14 cellular contexts compared by ENCODE assay signal in the genomic region with DNA sequence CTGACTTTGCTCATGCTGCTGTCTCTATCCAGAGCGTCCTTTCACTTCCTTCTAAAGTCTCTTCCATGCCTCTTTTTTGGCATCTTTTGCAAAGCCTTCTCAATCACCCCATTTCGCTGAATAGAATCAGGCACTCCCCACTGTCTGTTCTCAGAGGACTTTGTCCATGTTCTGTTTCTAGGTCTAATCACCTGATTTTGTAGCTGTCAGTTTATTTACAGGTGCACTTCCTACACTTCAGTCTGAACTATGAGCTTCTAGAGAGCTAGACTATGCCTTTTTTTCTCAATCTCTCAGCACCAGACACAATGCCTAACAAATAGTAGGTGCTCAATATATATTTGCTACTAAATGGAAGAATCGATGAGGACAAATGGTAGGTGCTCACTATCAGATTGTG. TPM values are rescaled to one million over a fixed set of nuclear protein-coding genes. Genes with fewer than 3 reads are reported as not detected.
DNase-seq lines count a peak whose midpoint lies in the region; ATAC-seq and TF ChIP-seq lines count a peak whose summit lies in the region.
"Had no signal": no experiment of that assay in that cellular context is flagged by ENCODE, and none has a peak within 500 bp of the region (broad histone marks: within the 10 kb centered on the region; RNA-seq: fewer than 3 reads in every experiment).

No MANE protein-coding gene starts in this region.

- peak overlapping the region; percentile 40 for H3K27ac ChIP-seq in suprapubic skin
- H3K27ac ChIP-seq: C4-2B had no signal

- WGBS in suprapubic skin = 88% methylated on average over 3 of the region's 3 CpGs

- H3K36me3 ChIP-seq in suprapubic skin = no peaks in the 10 kb centered on the region

- peak; percentile 74 for ATAC-seq in left colon
- ATAC-seq in HG03460 (IDR thresholded peaks at IDR 0.05; ENCODE audit: unreplicated experiment) = no peak
- no peak for ATAC-seq in esophagus mucosa

- TF ChIP-seq EP300 in suprapubic skin (IDR thresholded peaks at IDR 0.05) = no peak

- H3K27me3 ChIP-seq in suprapubic skin = no peaks in the 10 kb centered on the region

- no peak overlapping the region for H3K4me3 ChIP-seq in suprapubic skin

- TF ChIP-seq POLR2A in suprapubic skin (IDR thresholded peaks at IDR 0.05) = no peak

- intact Hi-C loops in left colon (cut with DNase I, micrococcal nuclease) = no loop called here

- DNase-seq in NOMO-1 treated with DMSO at 0.1 percent for 48 hours (lab: John Stamatoyannopoulos, UW; ENCODE audit: unreplicated experiment) (peak; percentile 41), NOMO-1 treated with dmso at 0.1 percent for 144 hours (lab: John Stamatoyannopoulos, UW; ENCODE audit: unreplicated experiment) (no peak), RPMI8226 (peak; percentile 12), left colon (no peak), suprapubic skin (ENCODE audit: low spot score in 2 of 2) (no peak), NCI-H82 treated with DMSO at 0.1 percent for 48 hours (lab: John Stamatoyannopoulos, UW; ENCODE audit: unreplicated experiment) (no peak)
- DNase-seq: H9, IMR-90, Kasumi-1, NCI-H1436 treated with DMSO at 0.1 percent for 48 hours, NCI-H2107 had no signal

- no peak for TF ChIP-seq CTCF in suprapubic skin (IDR thresholded peaks at IDR 0.05)

- no peaks in the 10 kb centered on the region for H3K9me3 ChIP-seq in suprapubic skin

- no peaks in the 10 kb centered on the region for H3K4me1 ChIP-seq in suprapubic skin

RNA-seq across cellular contexts. Expression of a gene that starts 29.9 kb away (rescaled TPM):
- total RNA-seq in left colon (10 to 100 TPM in 1 of 2 donors, 1 to 10 TPM in 1; 6.0 to 12.8 TPM), suprapubic skin (10 to 100 TPM in 1 of 4 donors, 1 to 10 TPM in 3; 3.4 to 10.5 (median 6.5) TPM), esophagus mucosa (1.0 TPM)

Comparison
In these comparisons a context has a peak if more than half of its experiments do, and no peak if none do; other contexts are left out.
1. DNase-seq: peak in NOMO-1 treated with DMSO at 0.1 percent for 48 hours (single experiment) and RPMI8226 (single experiment); none in NOMO-1 treated with dmso at 0.1 percent for 144 hours (single experiment), left colon (0 of 2), suprapubic skin (0 of 2) and NCI-H82 treated with DMSO at 0.1 percent for 48 hours (single experiment).